Comparison of ENCODE assay signal across 1 cellular context in the genomic region with DNA sequence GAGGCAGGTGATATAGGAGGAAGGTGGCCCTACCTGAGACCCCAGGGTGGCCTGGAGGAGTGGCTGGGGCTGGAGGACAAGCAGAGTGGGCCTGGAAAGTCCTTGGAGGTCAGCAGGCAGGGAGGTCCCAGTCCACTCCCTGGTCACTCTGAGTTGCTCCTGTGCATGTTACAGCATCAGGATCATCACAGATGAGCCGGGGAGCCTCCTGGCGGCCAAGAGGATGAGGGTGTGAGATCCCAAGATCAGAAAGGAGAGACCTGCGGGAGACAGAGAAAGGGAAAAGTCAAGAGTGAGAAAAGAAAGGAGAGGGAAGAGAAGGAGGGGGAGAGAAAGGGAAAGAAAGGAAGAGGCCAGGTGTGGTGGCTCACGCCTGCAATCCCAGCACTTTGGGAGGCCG.
TF ChIP-seq lines count a peak whose summit lies in the region.

No MANE protein-coding gene starts in this region.

TF ChIP-seq in H1, 55 proteins besides CTCF, POLR2A, EP300 and RAD21:
- no peak for TF ChIP-seq SAP30 (IDR thresholded peaks at IDR 0.05; ENCODE audit: insufficient read depth, insufficient replicate concordance, low read length)
- TF ChIP-seq FOSL1 (IDR thresholded peaks at IDR 0.05; ENCODE audit: insufficient read depth, low read depth, low read length): no peak
- TF ChIP-seq, protein P1, sequence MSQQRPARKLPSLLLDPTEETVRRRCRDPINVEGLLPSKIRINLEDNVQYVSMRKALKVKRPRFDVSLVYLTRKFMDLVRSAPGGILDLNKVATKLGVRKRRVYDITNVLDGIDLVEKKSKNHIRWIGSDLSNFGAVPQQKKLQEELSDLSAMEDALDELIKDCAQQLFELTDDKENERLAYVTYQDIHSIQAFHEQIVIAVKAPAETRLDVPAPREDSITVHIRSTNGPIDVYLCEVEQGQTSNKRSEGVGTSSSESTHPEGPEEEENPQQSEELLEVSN (IDR thresholded peaks at IDR 0.05): no peak
- TF ChIP-seq, protein P2, sequence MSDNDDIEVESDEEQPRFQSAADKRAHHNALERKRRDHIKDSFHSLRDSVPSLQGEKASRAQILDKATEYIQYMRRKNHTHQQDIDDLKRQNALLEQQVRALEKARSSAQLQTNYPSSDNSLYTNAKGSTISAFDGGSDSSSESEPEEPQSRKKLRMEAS (IDR thresholded peaks at IDR 0.05): no peak
- TF ChIP-seq CREB1 (IDR thresholded peaks at IDR 0.05): no peak
- no peak for TF ChIP-seq ZNF274 (IDR thresholded peaks at IDR 0.05; ENCODE audit: borderline replicate concordance, extremely low read depth, low read length)
- TF ChIP-seq POLR2AphosphoS5 (IDR thresholded peaks at IDR 0.05; ENCODE audit: low read depth, low read length): no peak
- no peak for TF ChIP-seq CHD1 (IDR thresholded peaks at IDR 0.05; ENCODE audit: low read depth, low read length)
- TF ChIP-seq TEAD4 (IDR thresholded peaks at IDR 0.05; ENCODE audit: low read depth, low read length): no peak
- TF ChIP-seq EGR1 (IDR thresholded peaks at IDR 0.05; ENCODE audit: borderline replicate concordance, low read depth, low read length): no peak
- TF ChIP-seq BRCA1 (IDR thresholded peaks at IDR 0.05; ENCODE audit: low read depth, low read length): no peak
- no peak for TF ChIP-seq SRF (IDR thresholded peaks at IDR 0.05; ENCODE audit: low read depth, low read length)
- TF ChIP-seq CHD2 (IDR thresholded peaks at IDR 0.05; ENCODE audit: low read length): no peak
